13 cellular contexts compared by ENCODE assay signal in the genomic region with DNA sequence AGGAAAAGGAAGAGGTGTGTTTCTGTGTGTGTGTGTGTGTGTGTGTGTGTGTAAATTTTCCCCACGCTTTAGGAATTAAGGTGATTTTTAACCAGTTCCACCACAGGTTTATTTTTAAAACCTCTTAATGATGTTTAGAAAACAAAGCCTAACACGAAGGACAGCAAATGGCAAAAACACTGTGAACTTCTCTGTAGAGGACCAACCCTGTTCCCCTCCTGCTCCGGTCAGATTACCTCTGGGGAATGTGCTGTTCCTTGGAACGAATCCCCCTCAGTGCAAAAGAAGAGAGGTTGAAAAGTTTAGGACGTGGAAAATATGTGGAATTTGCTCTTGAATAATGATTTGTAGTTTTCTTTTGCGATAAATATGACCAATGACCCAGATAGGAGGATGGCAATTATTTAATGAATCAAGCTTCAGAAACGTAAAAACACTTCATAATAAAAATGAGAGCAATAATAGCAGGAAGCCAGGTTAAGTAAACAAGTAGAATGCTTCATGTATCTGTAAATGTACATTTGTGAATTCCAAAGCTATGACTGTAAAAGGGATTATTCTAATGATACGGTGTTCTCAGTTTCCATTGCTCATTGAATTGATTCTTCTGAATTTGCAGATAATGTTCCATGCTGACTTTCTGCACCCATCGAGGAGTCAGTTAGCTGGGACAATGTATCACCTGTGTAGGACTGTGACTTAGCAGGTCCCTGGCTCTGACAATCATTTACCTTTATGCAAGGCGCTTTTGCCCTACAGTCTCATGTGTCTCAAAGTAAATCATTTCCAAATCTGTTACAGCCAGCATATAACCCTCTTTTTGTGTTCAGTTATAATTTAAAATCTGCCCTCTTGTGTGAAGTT.
DNase-seq lines count a peak whose midpoint lies in the region; ATAC-seq, FAIRE-seq and TF ChIP-seq lines count a peak whose summit lies in the region.
"Had no signal": no experiment of that assay in that cellular context is flagged by ENCODE, and none has a peak within 500 bp of the region (broad histone marks: within the 10 kb centered on the region; RNA-seq: fewer than 3 reads in every experiment).

No MANE protein-coding gene starts in this region.

- no peaks in the 10 kb centered on the region for H3K27me3 ChIP-seq in H1 (replicated peaks in 1 of 4; ENCODE audit: control insufficient read depth in 3 of 4, extremely low read depth in 1 of 4, insufficient read depth in 3 of 4, low read length in 3 of 4)
- H3K27me3 ChIP-seq in thyroid gland, result no peaks in the 10 kb centered on the region

- 88% methylated on average over 10 of the region's 10 CpGs; no CpG with 5 or more reads in 1 of the 2 experiments for WGBS in H1 (ENCODE audit: extremely low coverage in 1 of 2, insufficient coverage in 1 of 2, insufficient read length in 1 of 2, insufficient replicate concordance in 2 of 2, low coverage in 1 of 2, low lambda C conversion rate in 2 of 2, missing lambda C conversion rate in 1 of 2), 2 experiments
- 66 to 67% methylated on average over 10 of the region's 10 CpGs for WGBS in thyroid gland, 2 donors

- no peaks in the 10 kb centered on the region for H3K9me3 Mint-ChIP-seq in activated naive CD4-positive, alpha-beta T cell treated with anti-CD3 and anti-CD28 coated beads, Interleukin-2, amount 10 ng/mL, durations not matched to agents 7 days and 5 days
- H3K9me3 Mint-ChIP-seq: activated naive CD8-positive, alpha-beta T cell treated with anti-CD3 and anti-CD28 coated beads, Interleukin-2, amount 50 U/mL, for 24 hours had no signal

- no peaks in the 10 kb centered on the region for H3K79me1 ChIP-seq in H1 (ENCODE audit: low read depth, low read length)

- no peaks in the 10 kb centered on the region for H3K9me3 ChIP-seq in H1 (ENCODE audit: insufficient read depth in 2 of 2, low read depth in 1 of 2, low read length in 1 of 2)
- no peaks in the 10 kb centered on the region for H3K9me3 ChIP-seq in thyroid gland

- POLR2A ChIA-PET in H1 (lab: Charles Lee; ENCODE audit: partially characterized antibody), result no interaction called here

- no peak overlapping the region for H3K4me3 ChIP-seq in H1 (ENCODE audit: extremely low read depth in 1 of 4, insufficient read depth in 2 of 4, low read depth in 3 of 4, low read length in 4 of 4)
- H3K4me3 ChIP-seq in thyroid gland (replicated peaks in 1 of 3), result no peak overlapping the region

- H2BK15ac ChIP-seq in H1 (ENCODE audit: low read length), result no peak overlapping the region

- no peak overlapping the region for H3K23ac ChIP-seq in H1 (ENCODE audit: insufficient read length)

- H3K23me2 ChIP-seq in H1 (ENCODE audit: low read depth, low read length), result no peaks in the 10 kb centered on the region

- H2BK5ac ChIP-seq in H1 (ENCODE audit: low read depth, low read length), result no peak overlapping the region

- H2AK5ac ChIP-seq in H1 (ENCODE audit: low read depth, low read length), result no peak overlapping the region

- H4K8ac ChIP-seq in H1 (ENCODE audit: extremely low read depth, insufficient read depth, low read length), result no peak overlapping the region

- no peaks in the 10 kb centered on the region for H3K36me3 Mint-ChIP-seq in activated naive CD4-positive, alpha-beta T cell treated with anti-CD3 and anti-CD28 coated beads, Interleukin-2, amount 10 ng/mL, durations not matched to agents 7 days and 5 days

- peak; percentile 90 for ATAC-seq in HG03196 (IDR thresholded peaks at IDR 0.05; ENCODE audit: unreplicated experiment)
- ATAC-seq: activated naive CD8-positive, alpha-beta T cell treated with anti-CD3 and anti-CD28 coated beads, Interleukin-2, amount 50 U/mL, for 24 hours had no signal

- no peak overlapping the region for H3K14ac ChIP-seq in H1 (ENCODE audit: insufficient read length)

- H3K4ac ChIP-seq in H1 (replicated peaks; ENCODE audit: insufficient read length, low read depth, low read length), result no peak overlapping the region

- no peaks in the 10 kb centered on the region for H3K4me1 Mint-ChIP-seq in activated naive CD4-positive, alpha-beta T cell treated with anti-CD3 and anti-CD28 coated beads, Interleukin-2, amount 10 ng/mL, durations not matched to agents 7 days and 5 days
- H3K4me1 Mint-ChIP-seq: activated naive CD8-positive, alpha-beta T cell treated with anti-CD3 and anti-CD28 coated beads, Interleukin-2, amount 50 U/mL, for 24 hours had no signal

- no peaks in the 10 kb centered on the region for H4K20me1 ChIP-seq in H1 (replicated peaks in 1 of 2; ENCODE audit: control insufficient read depth in 1 of 2, insufficient read depth in 2 of 2, low read length in 2 of 2)

- H3K27ac ChIP-seq in H1 (ENCODE audit: low read depth, low read length) (no peak overlapping the region), thyroid gland (peak overlapping the region in 2 of 3 donors; percentile 3 to 40)

- no peak overlapping the region for H2BK120ac ChIP-seq in H1 (replicated peaks; ENCODE audit: low read depth, low read length)

- no peak for TF ChIP-seq RAD21 in H1 (IDR thresholded peaks at IDR 0.05 in 1 of 2, conservative IDR thresholded peaks at IDR 0.05 in 1 of 2; ENCODE audit: low read depth in 2 of 2, low read length in 2 of 2)

- no peaks in the 10 kb centered on the region for H3K79me2 ChIP-seq in H1 (ENCODE audit: control insufficient read depth in 1 of 2, insufficient read depth in 2 of 2, low read length in 2 of 2)

- no peak overlapping the region for H4K5ac ChIP-seq in H1 (ENCODE audit: insufficient read length, low read depth, low read length)

- H3K36me3 ChIP-seq in H1 (ENCODE audit: control insufficient read depth in 2 of 4, insufficient read depth in 4 of 4, low read length in 3 of 4) (no peaks in the 10 kb centered on the region), thyroid gland (no peaks in the 10 kb centered on the region)

- H3K18ac ChIP-seq in H1 (ENCODE audit: extremely low read depth, low read length), result no peak overlapping the region

- H3K4me2 ChIP-seq in H1 (ENCODE audit: insufficient read depth in 1 of 2, low read depth in 2 of 2, low read length in 2 of 2), result no peak overlapping the region

- H3K4me3 Mint-ChIP-seq in activated naive CD4-positive, alpha-beta T cell treated with anti-CD3 and anti-CD28 coated beads, Interleukin-2, amount 10 ng/mL, durations not matched to agents 7 days and 5 days, result no peak overlapping the region
- H3K4me3 Mint-ChIP-seq: activated naive CD8-positive, alpha-beta T cell treated with anti-CD3 and anti-CD28 coated beads, Interleukin-2, amount 50 U/mL, for 24 hours had no signal

- DNase-seq in DMS79 treated with DMSO at 0.1 percent for 48 hours (lab: John Stamatoyannopoulos, UW), result peak; percentile 17
- DNase-seq in DMS79 (lab: John Stamatoyannopoulos, UW), result no peak
- no peak for DNase-seq in H1 (ENCODE audit: low read depth in 1 of 2, low spot score in 2 of 2)
- DNase-seq in thyroid gland, result no peak
- DNase-seq in activated naive CD4-positive, alpha-beta T cell treated with anti-CD3 and anti-CD28 coated beads, Interleukin-2, amount 10 ng/mL, durations not matched to agents 7 days and 5 days, result no peak
- DNase-seq in Ammon's horn (ENCODE audit: low spot score), result no peak
- DNase-seq in stimulated activated CD4-positive, alpha-beta T cell treated with anti-CD3 and anti-CD28 coated beads, Interleukin-1b, Interleukin-23, amount 100 ng/mL, for 48 hours, result no peak
- DNase-seq: activated CD4-positive, CD25-positive, alpha-beta regulatory T cell; activated naive CD8-positive, alpha-beta T cell treated with anti-CD3 and anti-CD28 coated beads, Interleukin-2, amount 50 U/mL, for 24 hours; OCI-M1; stimulated activated CD4-positive, alpha-beta T cell treated with anti-CD3 and anti-CD28 coated beads, Interleukin-4, amount 100 ng/mL, for 1 hour had no signal

- intact Hi-C loops in thyroid gland (cut with DNase I), result no loop called here

- no peak overlapping the region for H2BK12ac ChIP-seq in H1 (ENCODE audit: low read depth, low read length)

- TF ChIP-seq POLR2A in H1 (IDR thresholded peaks at IDR 0.05; ENCODE audit: control extremely low read depth in 1 of 2, low read depth in 2 of 2, low read length in 2 of 2), result no peak
- no peak for TF ChIP-seq POLR2A in thyroid gland (IDR thresholded peaks at IDR 0.05)

- H3K27me3 Mint-ChIP-seq in activated naive CD4-positive, alpha-beta T cell treated with anti-CD3 and anti-CD28 coated beads, Interleukin-2, amount 10 ng/mL, durations not matched to agents 7 days and 5 days, result no peaks in the 10 kb centered on the region

- no peaks in the 10 kb centered on the region for H3K4me1 ChIP-seq in H1 (replicated peaks in 1 of 4; ENCODE audit: control insufficient read depth in 3 of 4, insufficient read depth in 4 of 4, low read length in 3 of 4)
- peaks cover 10 to 12% of the 10 kb centered on the region in 2 donors for H3K4me1 ChIP-seq in thyroid gland

- TF ChIP-seq CTCF in H1 (IDR thresholded peaks at IDR 0.05; ENCODE audit: control extremely low read depth in 1 of 3, insufficient read depth in 1 of 3, low read depth in 1 of 3, low read length in 3 of 3) (no peak), thyroid gland (IDR thresholded peaks at IDR 0.05) (no peak)

- no peak overlapping the region for H3K56ac ChIP-seq in H1 (replicated peaks; ENCODE audit: insufficient read length, low read depth, low read length)

- no peak overlapping the region for H2AFZ ChIP-seq in H1 (ENCODE audit: low read length)

- no peak overlapping the region for H4K91ac ChIP-seq in H1 (replicated peaks; ENCODE audit: insufficient read length, low read length)

- no peak overlapping the region for H3K9ac ChIP-seq in H1 (replicated peaks in 1 of 4; ENCODE audit: extremely low read depth in 1 of 4, low read depth in 3 of 4, low read length in 3 of 4)

- no peak overlapping the region for H2BK20ac ChIP-seq in H1 (ENCODE audit: low read length)

- no peak for TF ChIP-seq EP300 in H1 (IDR thresholded peaks at IDR 0.05; ENCODE audit: borderline replicate concordance in 1 of 2, low read depth in 2 of 2, low read length in 2 of 2)

- peak; percentile 42 for FAIRE-seq in H1 (lab: Jason Lieb, UNC)
- FAIRE-seq: A204.1 had no signal

- no peak overlapping the region for H3K27ac Mint-ChIP-seq in activated naive CD4-positive, alpha-beta T cell treated with anti-CD3 and anti-CD28 coated beads, Interleukin-2, amount 10 ng/mL, durations not matched to agents 7 days and 5 days
- H3K27ac Mint-ChIP-seq: activated naive CD8-positive, alpha-beta T cell treated with anti-CD3 and anti-CD28 coated beads, Interleukin-2, amount 50 U/mL, for 24 hours had no signal

- CTCF ChIA-PET in H1 (lab: Charles Lee; ENCODE audit: partially characterized antibody), result interaction anchor here (1.3 to 1.8 kb wide), 2 partner anchors 31 to 62 kb away, joined by 3 to 4 read pairs; no protein-coding TSS in a partner anchor
- CTCF ChIA-PET in activated naive CD4-positive, alpha-beta T cell treated with anti-CD3 and anti-CD28 coated beads, Interleukin-2, amount 10 ng/mL, durations not matched to agents 7 days and 5 days (lab: Charles Lee), result no interaction called here

TF ChIP-seq in H1, 55 proteins besides CTCF, POLR2A, EP300 and RAD21 (continues in another document):
- no peak for TF ChIP-seq RBBP5 (IDR thresholded peaks at IDR 0.05; ENCODE audit: borderline replicate concordance, low read depth, low read length)
- no peak for TF ChIP-seq BRCA1 (IDR thresholded peaks at IDR 0.05; ENCODE audit: low read depth, low read length)
- TF ChIP-seq CTBP2 (IDR thresholded peaks at IDR 0.05; ENCODE audit: borderline replicate concordance, insufficient read depth, insufficient read length, low read length), result no peak
